In the genomic region with DNA sequence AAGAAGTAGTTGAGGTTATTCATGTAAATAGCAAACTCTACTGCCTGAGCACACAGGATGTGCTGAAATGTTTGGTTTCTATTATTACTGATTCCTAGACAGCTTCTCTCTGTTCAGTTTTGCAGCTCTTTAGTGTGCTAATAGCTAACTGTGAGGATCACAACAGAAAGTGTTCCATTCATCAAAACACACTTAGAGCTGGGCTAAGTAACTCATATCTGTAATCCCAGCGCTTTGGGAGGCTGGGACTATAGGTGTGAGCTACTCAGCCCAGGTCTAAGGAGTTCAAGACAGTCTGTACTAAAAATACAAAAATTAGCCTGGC, we compare ENCODE assay signal across 14 cellular contexts.
DNase-seq lines count a peak whose midpoint lies in the region; ATAC-seq and TF ChIP-seq lines count a peak whose summit lies in the region.
"Had no signal": no experiment of that assay in that cellular context is flagged by ENCODE, and none has a peak within 500 bp of the region (broad histone marks: within the 10 kb centered on the region; RNA-seq: fewer than 3 reads in every experiment).

No MANE protein-coding gene starts in this region.

- DNase-seq in activated T-cell treated with anti-CD3 and anti-CD28 coated beads, Interleukin-2, amount 50 U/mL, for 72 hours = no peak
- DNase-seq in activated T-cell treated with anti-CD3 and anti-CD28 coated beads, Interleukin-2, amount 50 U/mL, for 4 hours = no peak
- DNase-seq in HFFc6 = no peak
- no peak for DNase-seq in GOT3 (lab: John Stamatoyannopoulos, UW)
- DNase-seq in NCI-H345 treated with DMSO at 0.1 percent for 48 hours (lab: John Stamatoyannopoulos, UW; ENCODE audit: unreplicated experiment) = no peak
- DNase-seq in HUDEP-2 (lab: John Stamatoyannopoulos, UW; ENCODE audit: unreplicated experiment in 76 of 76) = no peak
- DNase-seq: NK-92 treated with Interleukin-12 subunit alpha and Interleukin-12 subunit beta, amount 100 ng/mL, for 24 hours had no signal

- no peak overlapping the region for H3K4me3 Mint-ChIP-seq in activated T-cell treated with anti-CD3 and anti-CD28 coated beads, Interleukin-2, amount 50 U/mL, for 72 hours
- no peak overlapping the region for H3K4me3 Mint-ChIP-seq in activated T-cell treated with anti-CD3 and anti-CD28 coated beads, Interleukin-2, amount 50 U/mL, for 4 hours
- no peak overlapping the region for H3K4me3 Mint-ChIP-seq in HFFc6
- H3K4me3 Mint-ChIP-seq: activated naive CD8-positive, alpha-beta T cell; memory B cell had no signal

- TF ChIP-seq CTCF in HFFc6 (IDR thresholded peaks at IDR 0.05) = no peak

- no peaks in the 10 kb centered on the region for H3K9me3 Mint-ChIP-seq in activated T-cell treated with anti-CD3 and anti-CD28 coated beads, Interleukin-2, amount 50 U/mL, for 72 hours
- no peaks in the 10 kb centered on the region for H3K9me3 Mint-ChIP-seq in activated T-cell treated with anti-CD3 and anti-CD28 coated beads, Interleukin-2, amount 50 U/mL, for 4 hours
- no peaks in the 10 kb centered on the region for H3K9me3 Mint-ChIP-seq in HFFc6

- H3K27me3 Mint-ChIP-seq in activated T-cell treated with anti-CD3 and anti-CD28 coated beads, Interleukin-2, amount 50 U/mL, for 72 hours (ENCODE audit: low read depth) = peaks cover 24% of the 10 kb centered on the region
- H3K27me3 Mint-ChIP-seq in activated T-cell treated with anti-CD3 and anti-CD28 coated beads, Interleukin-2, amount 50 U/mL, for 4 hours (ENCODE audit: low read depth) = peaks cover 20% of the 10 kb centered on the region
- no peaks in the 10 kb centered on the region; the same call in 1 of the 2 replicates for H3K27me3 Mint-ChIP-seq in HFFc6 (ENCODE audit: insufficient read depth)

- peak; percentile 39 to 58 for ATAC-seq in activated T-cell treated with anti-CD3 and anti-CD28 coated beads, Interleukin-2, amount 50 U/mL, for 72 hours (replicated peaks in 1 of 2)
- no peak for ATAC-seq in activated T-cell treated with anti-CD3 and anti-CD28 coated beads, Interleukin-2, amount 50 U/mL, for 4 hours
- ATAC-seq in HG03442 (IDR thresholded peaks at IDR 0.05; ENCODE audit: unreplicated experiment) = peak; percentile 73
- ATAC-seq: esophagus mucosa had no signal

- H3K4me1 Mint-ChIP-seq in activated T-cell treated with anti-CD3 and anti-CD28 coated beads, Interleukin-2, amount 50 U/mL, for 72 hours (ENCODE audit: low read depth) = no peaks in the 10 kb centered on the region
- H3K4me1 Mint-ChIP-seq in activated T-cell treated with anti-CD3 and anti-CD28 coated beads, Interleukin-2, amount 50 U/mL, for 4 hours (ENCODE audit: low read depth) = no peaks in the 10 kb centered on the region
- peaks cover 86% of the 10 kb centered on the region for H3K4me1 Mint-ChIP-seq in HFFc6 (ENCODE audit: low read depth)

- no peak overlapping the region for H3K27ac Mint-ChIP-seq in activated T-cell treated with anti-CD3 and anti-CD28 coated beads, Interleukin-2, amount 50 U/mL, for 72 hours
- H3K27ac Mint-ChIP-seq in HFFc6 = peak overlapping the region; percentile 47
- H3K27ac Mint-ChIP-seq: activated naive CD8-positive, alpha-beta T cell; memory B cell had no signal

- peak overlapping the region; percentile 57 for H3K27ac ChIP-seq in temporal lobe (ENCODE audit: low read depth, low read length)
- H3K27ac ChIP-seq: A549, KMS-11 had no signal

- no peaks in the 10 kb centered on the region for H3K36me3 Mint-ChIP-seq in activated T-cell treated with anti-CD3 and anti-CD28 coated beads, Interleukin-2, amount 50 U/mL, for 72 hours (ENCODE audit: insufficient read depth in 2 of 2)
- no peaks in the 10 kb centered on the region for H3K36me3 Mint-ChIP-seq in activated T-cell treated with anti-CD3 and anti-CD28 coated beads, Interleukin-2, amount 50 U/mL, for 4 hours (ENCODE audit: insufficient read depth)
- peaks cover 8% of the 10 kb centered on the region; the same call in 1 of the 2 replicates for H3K36me3 Mint-ChIP-seq in HFFc6 (ENCODE audit: low read depth)
- H3K36me3 Mint-ChIP-seq: activated naive CD8-positive, alpha-beta T cell; memory B cell had no signal

Comparison
In these comparisons a context has a peak if more than half of its experiments do, and no peak if none do; other contexts are left out.
1. ATAC-seq: peak in activated T-cell treated with anti-CD3 and anti-CD28 coated beads, Interleukin-2, amount 50 U/mL, for 72 hours (2 of 2) and HG03442 (single experiment); none in activated T-cell treated with anti-CD3 and anti-CD28 coated beads, Interleukin-2, amount 50 U/mL, for 4 hours (0 of 2).